Comparison of ENCODE assay signal across 8 cellular contexts in the genomic region with DNA sequence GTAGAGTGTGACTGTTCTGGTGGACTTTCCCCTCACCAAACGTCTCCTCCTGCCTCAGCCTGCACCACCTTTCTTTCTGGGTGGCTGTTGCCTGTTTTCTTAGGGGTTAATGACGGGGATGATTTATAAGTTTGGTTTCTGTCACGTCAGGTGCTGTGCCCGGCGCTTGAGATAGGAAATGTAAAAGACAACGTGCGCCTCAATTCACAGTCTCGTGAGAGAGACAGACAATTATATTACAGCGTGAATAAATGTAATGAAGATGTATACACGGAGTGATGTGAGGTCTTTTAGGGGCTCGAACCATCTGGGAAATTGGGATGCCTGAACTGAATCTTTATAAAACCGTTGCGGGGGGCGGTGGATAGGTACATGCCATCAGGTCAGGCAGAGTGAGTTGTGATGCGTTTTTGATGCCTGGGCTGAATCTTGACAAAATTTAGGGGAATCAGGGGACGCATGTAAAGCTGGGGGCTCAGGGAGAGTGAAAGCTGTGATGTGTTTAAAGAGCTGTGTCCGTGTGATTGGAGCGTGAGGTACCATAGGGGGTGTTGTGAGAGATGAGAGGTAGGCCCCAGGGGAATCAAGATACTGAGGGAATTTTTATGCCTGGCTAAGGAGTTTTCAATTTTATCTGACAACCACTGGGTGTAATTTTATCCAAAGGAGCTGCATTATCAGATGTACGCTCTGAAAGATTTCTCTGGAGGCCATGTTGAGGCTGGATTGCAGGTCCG. TPM values are rescaled to one million over a fixed set of nuclear protein-coding genes. Genes with fewer than 3 reads are reported as not detected.
A peak's percentile ranks its signal among the peaks of the same experiment; 100 is the strongest.
DNase-seq lines count a peak whose midpoint lies in the region; ATAC-seq and TF ChIP-seq lines count a peak whose summit lies in the region.

No MANE protein-coding gene starts in this region.

- H3K4me1 ChIP-seq in heart right ventricle: peaks cover 0 to 16% (median 14%) of the 10 kb centered on the region in 9 donors

- H3K4me3 ChIP-seq in heart right ventricle: peak overlapping the region; percentile 70 to 98 (median 74)

- H3K9me3 ChIP-seq in heart right ventricle: no peaks in the 10 kb centered on the region

- TF ChIP-seq CTCF in heart right ventricle (IDR thresholded peaks at IDR 0.05): no peak

- WGBS in heart right ventricle, 2 donors: 3 to 4% methylated on average over 20 of the region's 20 CpGs

- peak overlapping the region; percentile 67 to 98 (median 94) for H3K27ac ChIP-seq in heart right ventricle

- DNase-seq in heart right ventricle (no peak), cardiac septum (ENCODE audit: low spot score) (no peak), NCI-H460 (ENCODE audit: extremely low read depth, low read depth) (peak; percentile 9), cerebellar cortex (ENCODE audit: low spot score) (peak; percentile 15), midbrain (lab: John Stamatoyannopoulos, UW) (peak; percentile 40), NCI-H345 (lab: John Stamatoyannopoulos, UW) (no peak)

- ATAC-seq in heart right ventricle (peak in 1 of 8 donors; percentile 5), HG03108 (IDR thresholded peaks at IDR 0.05; ENCODE audit: unreplicated experiment) (no peak), GM19455 (IDR thresholded peaks at IDR 0.05; ENCODE audit: unreplicated experiment) (no peak)

- peaks cover 0 to 9% (median 0%) of the 10 kb centered on the region in 9 donors for H3K36me3 ChIP-seq in heart right ventricle

- H3K27me3 ChIP-seq in heart right ventricle: peaks cover 0 to 4% (median 0%) of the 10 kb centered on the region in 7 donors

- intact Hi-C loops in heart right ventricle (cut with DNase I): loop anchor here in 2 of 10 donors (2.0 to 5.0 kb wide), 2 partner anchors 45 to 48 kb away; a partner anchor contains a TSS
- intact Hi-C loops in cardiac septum (cut with DNase I): loop anchor here (2.0 to 5.0 kb wide), 2 partner anchors 47 to 242 kb away; a partner anchor contains a TSS

RNA-seq across cellular contexts. Expression of a gene that starts 0.8 kb away (rescaled TPM):
- total RNA-seq in heart right ventricle: 10 to 100 TPM; 25.0 to 37.5 (median 31.3) TPM
- polyA plus RNA-seq in heart right ventricle: 10 to 100 TPM in 1 of 2 donors, 1 to 10 TPM in 1; 9.6 to 21.6 TPM
- total RNA-seq in cardiac septum: 30.4 TPM
- total RNA-seq in NCI-H460 (2014; rRNA removed; shearing (Covaris generic)): 76.0 and 77.7 TPM in 2 replicates
- polyA plus RNA-seq in NCI-H460 (2014; cell fraction: nucleus; rRNA removed): 35.5 and 43.1 TPM in 2 replicates

RNA-seq across cellular contexts. Expression of a gene that starts 42.8 kb away (rescaled TPM):
- 1 to 10 TPM in 9 of 10 donors, under 1 TPM in 1; 0.93 to 3.3 (median 2.3) TPM for total RNA-seq in heart right ventricle
- polyA plus RNA-seq in heart right ventricle: 1 to 10 TPM; 1.1 to 2.3 TPM
- 3.0 TPM for total RNA-seq in cardiac septum
- total RNA-seq in NCI-H460 (2014; rRNA removed; shearing (Covaris generic)): 2.1 and 2.8 TPM in 2 replicates
- 0.51 and 0.63 TPM in 2 replicates for polyA plus RNA-seq in NCI-H460 (2014; cell fraction: nucleus; rRNA removed)

RNA-seq across cellular contexts. Expression of a gene that starts 46.2 kb away (rescaled TPM):
- total RNA-seq in heart right ventricle: 10 to 100 TPM; 10.7 to 34.8 (median 16.9) TPM
- polyA plus RNA-seq in heart right ventricle: 1 to 10 TPM; 2.8 to 3.1 TPM
- 20.4 TPM for total RNA-seq in cardiac septum
- total RNA-seq in NCI-H460 (2014; rRNA removed; shearing (Covaris generic)): 38.7 and 39.3 TPM in 2 replicates
- polyA plus RNA-seq in NCI-H460 (2014; cell fraction: nucleus; rRNA removed): 19.7 and 29.4 TPM in 2 replicates

Comparison
In these comparisons a context has a peak if more than half of its experiments do, and no peak if none do; other contexts are left out.
1. DNase-seq: peak in NCI-H460 (single experiment), cerebellar cortex (single experiment) and midbrain (single experiment); none in heart right ventricle (0 of 2), cardiac septum (single experiment) and NCI-H345 (single experiment).